In the genomic region with DNA sequence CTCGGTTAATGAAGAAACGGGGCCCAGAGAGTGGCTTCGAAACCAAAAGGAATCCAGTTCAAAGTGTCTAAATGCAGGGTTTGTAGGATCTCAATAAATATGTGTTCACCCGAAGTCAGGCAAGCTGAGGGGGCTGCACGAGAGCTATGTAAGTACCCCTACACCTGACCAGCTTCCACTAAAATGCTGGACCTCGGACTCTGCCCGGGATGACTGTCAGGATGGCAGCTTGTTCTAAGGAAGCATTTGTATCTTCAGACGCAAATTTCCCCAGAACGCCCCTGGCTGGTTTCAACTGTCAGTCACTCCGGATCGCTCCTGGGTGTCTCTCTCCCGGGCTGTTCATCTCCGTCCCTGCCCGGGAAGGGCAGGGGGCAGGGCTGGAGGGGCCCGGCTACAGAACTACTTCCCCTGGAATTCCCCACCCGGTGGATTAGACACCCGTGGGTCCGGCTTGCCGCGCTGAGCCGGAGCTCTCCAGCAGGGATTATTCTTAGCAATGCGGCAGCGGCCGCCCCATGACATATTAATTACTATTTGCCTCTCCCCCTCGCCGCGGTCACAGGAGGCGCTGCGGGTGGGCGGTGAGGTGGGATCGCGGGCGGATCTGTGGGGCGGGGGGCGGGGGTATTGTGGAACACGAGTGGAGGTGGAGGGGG, we compare ENCODE assay signal across 8 cellular contexts.
DNase-seq lines count a peak whose midpoint lies in the region; ATAC-seq and TF ChIP-seq lines count a peak whose summit lies in the region.

No MANE protein-coding gene starts in this region.

- 6% methylated on average over 18 of the region's 36 CpGs for WGBS in mesenchymal stem cell

- H3K27me3 ChIP-seq in duodenal mucosa (ENCODE audit: control insufficient read depth in 1 of 2, insufficient read depth in 2 of 2, low read length in 2 of 2): peaks cover 3 to 14% of the 10 kb centered on the region in 2 donors
- H3K27me3 ChIP-seq in mesenchymal stem cell (ENCODE audit: control insufficient read depth in 1 of 2, insufficient read depth in 1 of 2, low read length in 2 of 2): peaks cover 26 to 35% of the 10 kb centered on the region in 2 experiments
- no peaks in the 10 kb centered on the region for H3K27me3 ChIP-seq in vagina

- H3K4me3 ChIP-seq in duodenal mucosa (ENCODE audit: low read depth in 1 of 2, low read length in 2 of 2) (peak overlapping the region; percentile 60 to 64), mesenchymal stem cell (ENCODE audit: insufficient read depth in 1 of 2, low read depth in 1 of 2, low read length in 2 of 2) (peak overlapping the region; percentile 69 to 70), vagina (peak overlapping the region; percentile 59 to 64)

- no peak overlapping the region for H3K27ac Mint-ChIP-seq in activated naive CD8-positive, alpha-beta T cell
- no peak overlapping the region for H3K27ac Mint-ChIP-seq in activated naive CD8-positive, alpha-beta T cell treated with anti-CD3 and anti-CD28 coated beads for 36 hours

- H3K14ac ChIP-seq in mesenchymal stem cell (ENCODE audit: low read length in 2 of 2): no peak overlapping the region

- H3K4me3 Mint-ChIP-seq in activated naive CD8-positive, alpha-beta T cell: peak overlapping the region; percentile 21
- no peak overlapping the region for H3K4me3 Mint-ChIP-seq in activated naive CD8-positive, alpha-beta T cell treated with anti-CD3 and anti-CD28 coated beads for 36 hours

- no peak overlapping the region for H3K23ac ChIP-seq in mesenchymal stem cell (ENCODE audit: low read length in 2 of 2)

- H2BK15ac ChIP-seq in mesenchymal stem cell (ENCODE audit: low read depth, poor library complexity, severe bottlenecking): no peak overlapping the region

- no peaks in the 10 kb centered on the region for H3K9me3 ChIP-seq in duodenal mucosa (ENCODE audit: control insufficient read depth in 1 of 2, low read length in 2 of 2)
- no peaks in the 10 kb centered on the region for H3K9me3 ChIP-seq in mesenchymal stem cell (ENCODE audit: control insufficient read depth, low read length)
- H3K9me3 ChIP-seq in vagina: no peaks in the 10 kb centered on the region

- no peak for DNase-seq in activated naive CD8-positive, alpha-beta T cell treated with anti-CD3 and anti-CD28 coated beads for 36 hours
- DNase-seq in mesenchymal stem cell (peak; percentile 44), vagina (ENCODE audit: extremely low spot score in 2 of 2) (no peak), amniotic stem cell (lab: John Stamatoyannopoulos, UW) (no peak)

- no peak overlapping the region for H2BK12ac ChIP-seq in mesenchymal stem cell (ENCODE audit: low read length in 2 of 2)

- H3K4me2 ChIP-seq in mesenchymal stem cell (ENCODE audit: low read length, poor library complexity, severe bottlenecking): peak overlapping the region; percentile 96

- H4K8ac ChIP-seq in mesenchymal stem cell (ENCODE audit: low read length): no peak overlapping the region

- H4K91ac ChIP-seq in mesenchymal stem cell (ENCODE audit: low read length): no peak overlapping the region

- H3K79me1 ChIP-seq in mesenchymal stem cell (replicated peaks; ENCODE audit: low read length, poor library complexity, severe bottlenecking): no peaks in the 10 kb centered on the region

- no peaks in the 10 kb centered on the region for H3K36me3 Mint-ChIP-seq in activated naive CD8-positive, alpha-beta T cell
- H3K36me3 Mint-ChIP-seq in activated naive CD8-positive, alpha-beta T cell treated with anti-CD3 and anti-CD28 coated beads for 36 hours: no peaks in the 10 kb centered on the region

- H3K18ac ChIP-seq in mesenchymal stem cell (ENCODE audit: low read depth in 1 of 2, low read length in 2 of 2): peak overlapping the region in 1 of 2 experiments; percentile 28

- ATAC-seq in HG03571 (IDR thresholded peaks at IDR 0.05; ENCODE audit: unreplicated experiment): no peak
- no peak for ATAC-seq in GM21717 (IDR thresholded peaks at IDR 0.05; ENCODE audit: unreplicated experiment)

- no peak overlapping the region for H2BK120ac ChIP-seq in mesenchymal stem cell (ENCODE audit: low read depth, low read length)

- no peaks in the 10 kb centered on the region for H3K9me3 Mint-ChIP-seq in activated naive CD8-positive, alpha-beta T cell (ENCODE audit: low read depth)
- H3K9me3 Mint-ChIP-seq in activated naive CD8-positive, alpha-beta T cell treated with anti-CD3 and anti-CD28 coated beads for 36 hours: no peaks in the 10 kb centered on the region

- TF ChIP-seq CTCF in vagina (IDR thresholded peaks at IDR 0.05): no peak

- H2AFZ ChIP-seq in mesenchymal stem cell (ENCODE audit: low read depth, low read length): no peak overlapping the region

- intact Hi-C loops in vagina (cut with DNase I): no loop called here

- peak overlapping the region; percentile 10 for H3K27ac ChIP-seq in duodenal mucosa (ENCODE audit: low read depth, low read length)
- no peak overlapping the region for H3K27ac ChIP-seq in mesenchymal stem cell (ENCODE audit: low read length, poor library complexity, severe bottlenecking)
- peak overlapping the region; percentile 56 for H3K27ac ChIP-seq in vagina

- peaks cover 4 to 12% of the 10 kb centered on the region in 2 donors for H3K4me1 ChIP-seq in duodenal mucosa (ENCODE audit: control insufficient read depth in 1 of 2, insufficient read depth in 2 of 2, low read length in 2 of 2)
- H3K4me1 ChIP-seq in mesenchymal stem cell (ENCODE audit: control insufficient read depth, insufficient read depth, low read depth, low read length): peaks cover 15% of the 10 kb centered on the region
- peaks cover 4% of the 10 kb centered on the region for H3K4me1 ChIP-seq in vagina

- peaks cover 16% of the 10 kb centered on the region for H3K4me1 Mint-ChIP-seq in activated naive CD8-positive, alpha-beta T cell (ENCODE audit: low read depth)
- H3K4me1 Mint-ChIP-seq in activated naive CD8-positive, alpha-beta T cell treated with anti-CD3 and anti-CD28 coated beads for 36 hours: peaks cover 8% of the 10 kb centered on the region

- no peak for TF ChIP-seq POLR2A in vagina (IDR thresholded peaks at IDR 0.05)

- no peak overlapping the region for H3K4ac ChIP-seq in mesenchymal stem cell (ENCODE audit: low read depth in 1 of 2, low read length in 2 of 2)

- no peak overlapping the region for H2AK5ac ChIP-seq in mesenchymal stem cell (ENCODE audit: low read length, severe bottlenecking)

- no peak overlapping the region for H2BK5ac ChIP-seq in mesenchymal stem cell (ENCODE audit: low read depth, low read length, poor library complexity, severe bottlenecking)

- H3K9ac ChIP-seq in duodenal mucosa (ENCODE audit: low read depth in 1 of 2, low read length in 2 of 2) (peak overlapping the region in 1 of 2 donors; percentile 43), mesenchymal stem cell (ENCODE audit: low read length) (no peak overlapping the region)

- no peaks in the 10 kb centered on the region for H3K36me3 ChIP-seq in duodenal mucosa (ENCODE audit: control insufficient read depth in 1 of 2, insufficient read depth in 2 of 2, low read length in 2 of 2)
- no peaks in the 10 kb centered on the region for H3K36me3 ChIP-seq in mesenchymal stem cell (ENCODE audit: control insufficient read depth in 1 of 2, insufficient read depth in 2 of 2, low read depth in 1 of 2, low read length in 2 of 2)
- no peaks in the 10 kb centered on the region for H3K36me3 ChIP-seq in vagina

- H3K27me3 Mint-ChIP-seq in activated naive CD8-positive, alpha-beta T cell: peaks cover 23% of the 10 kb centered on the region
- peaks cover 71% of the 10 kb centered on the region for H3K27me3 Mint-ChIP-seq in activated naive CD8-positive, alpha-beta T cell treated with anti-CD3 and anti-CD28 coated beads for 36 hours
